ENCODE assay signal across 9 cellular contexts in genomic region chr2:7825591-7826312, GRCh38.
A peak's percentile ranks its signal among the peaks of the same experiment; 100 is the strongest.
DNase-seq lines count a peak whose midpoint lies in the region; ATAC-seq, FAIRE-seq and TF ChIP-seq lines count a peak whose summit lies in the region.
"Had no signal": no experiment of that assay in that cellular context is flagged by ENCODE, and none has a peak within 500 bp of the region (broad histone marks: within the 10 kb centered on the region; RNA-seq: fewer than 3 reads in every experiment).

No MANE protein-coding gene starts in this region.

- FAIRE-seq in bronchial epithelial cell (lab: Jason Lieb, UNC), result no peak

- no peaks in the 10 kb centered on the region for H3K27me3 ChIP-seq in bronchial epithelial cell (ENCODE audit: control insufficient read depth, insufficient read depth, low read length)
- no peaks in the 10 kb centered on the region for H3K27me3 ChIP-seq in BE2C

- TF ChIP-seq CTCF in bronchial epithelial cell (IDR thresholded peaks at IDR 0.05; ENCODE audit: insufficient read depth, low read length, severe bottlenecking) (no peak), BE2C (IDR thresholded peaks at IDR 0.05; ENCODE audit: low read depth, low read length) (no peak)

- H3K4me1 ChIP-seq in BE2C, result peaks cover 9% of the 10 kb centered on the region

- DNase-seq in activated CD4-positive, alpha-beta T cell treated with anti-CD3 and anti-CD28 coated beads, Interleukin-2, amount 50 U/mL, for 24 hours (ENCODE audit: low read depth in 1 of 2, low spot score in 1 of 2), result peak; percentile 16 to 35
- DNase-seq in activated CD4-positive, alpha-beta T cell treated with anti-CD3 and anti-CD28 coated beads, Interleukin-2, amount 50 U/mL, for 4 hours, result no peak
- DNase-seq in bronchial epithelial cell (ENCODE audit: low read depth) (peak; percentile 97), BE2C (no peak), GDM1 (lab: John Stamatoyannopoulos, UW) (no peak), NCI-H187 treated with DMSO at 0.1 percent for 48 hours (lab: John Stamatoyannopoulos, UW) (no peak)
- peak; percentile 13 to 60 for DNase-seq in stimulated activated CD8-positive, alpha-beta memory T cell treated with anti-CD3 and anti-CD28 coated beads, Interleukin-7, amount 100 ng/mL, for 48 hours (ENCODE audit: extremely low read depth in 1 of 2, low read depth in 1 of 2)
- DNase-seq: glutamatergic neuron had no signal

- ATAC-seq in HG03575 (IDR thresholded peaks at IDR 0.05; ENCODE audit: extremely low read depth, insufficient number of reproducible peaks, low FRiP score, unreplicated experiment), result peak; percentile 97

- H3K36me3 ChIP-seq in bronchial epithelial cell (ENCODE audit: control insufficient read depth, insufficient read depth, low read length), result no peaks in the 10 kb centered on the region
- H3K36me3 ChIP-seq in BE2C, result no peaks in the 10 kb centered on the region

- no peaks in the 10 kb centered on the region for H3K9me3 ChIP-seq in BE2C

- H3K4me3 ChIP-seq in bronchial epithelial cell (ENCODE audit: low read depth, low read length) (no peak overlapping the region), BE2C (ENCODE audit: low read depth, low read length) (no peak overlapping the region)

Comparison
In these comparisons a context has a peak if more than half of its experiments do, and no peak if none do; other contexts are left out.
1. DNase-seq: peak in activated CD4-positive, alpha-beta T cell treated with anti-CD3 and anti-CD28 coated beads, Interleukin-2, amount 50 U/mL, for 24 hours (2 of 2), bronchial epithelial cell (single experiment) and stimulated activated CD8-positive, alpha-beta memory T cell treated with anti-CD3 and anti-CD28 coated beads, Interleukin-7, amount 100 ng/mL, for 48 hours (2 of 2); none in activated CD4-positive, alpha-beta T cell treated with anti-CD3 and anti-CD28 coated beads, Interleukin-2, amount 50 U/mL, for 4 hours (0 of 2), BE2C (single experiment), GDM1 (single experiment) and NCI-H187 treated with DMSO at 0.1 percent for 48 hours (single experiment).